ENCODE assay signal across 7 cellular contexts in the genomic region with DNA sequence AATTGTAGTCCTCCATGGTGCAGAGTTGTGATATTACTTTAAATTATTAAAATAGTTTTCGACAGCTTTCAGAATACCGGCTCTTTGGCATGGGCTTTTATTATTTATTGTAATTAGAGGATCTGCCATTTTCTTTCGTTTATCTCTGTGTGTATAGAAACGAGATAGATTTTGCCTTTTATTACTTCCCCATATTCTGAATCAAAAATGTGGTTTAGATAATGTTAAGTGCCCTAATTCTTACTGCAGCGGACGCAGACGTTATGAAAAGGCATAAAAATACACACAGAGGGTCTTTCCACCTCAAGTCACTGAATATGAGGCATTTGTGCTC. TPM values are rescaled to one million over a fixed set of nuclear protein-coding genes. Genes with fewer than 3 reads are reported as not detected.
DNase-seq lines count a peak whose midpoint lies in the region; ATAC-seq and TF ChIP-seq lines count a peak whose summit lies in the region.

No MANE protein-coding gene starts in this region.

- peaks cover 16% of the 10 kb centered on the region for H3K4me1 ChIP-seq in HEK293 (ENCODE audit: control insufficient read depth, insufficient read depth, low read length)

- peak overlapping the region; percentile 53 for H3K4me3 ChIP-seq in HEK293 (ENCODE audit: low read depth, low read length)

- no peak for ATAC-seq in stimulated activated effector memory CD8-positive, alpha-beta T cell treated with anti-CD3 and anti-CD28 coated beads, Interleukin-12 subunit alpha, Interleukin-12 subunit beta, amount 100 ng/mL, for 72 hours
- no peak for ATAC-seq in HG03442 (IDR thresholded peaks at IDR 0.05; ENCODE audit: unreplicated experiment)

- no peak for TF ChIP-seq CTCF in HEK293 (tag by site-specific recombination; IDR thresholded peaks at IDR 0.05)

- H3K9me3 Mint-ChIP-seq in activated CD4-positive, alpha-beta memory T cell treated with anti-CD3 and anti-CD28 coated beads for 36 hours, result no peaks in the 10 kb centered on the region
- no peaks in the 10 kb centered on the region for H3K9me3 Mint-ChIP-seq in stimulated activated effector memory CD8-positive, alpha-beta T cell treated with anti-CD3 and anti-CD28 coated beads, Interleukin-12 subunit alpha, Interleukin-12 subunit beta, amount 100 ng/mL, for 72 hours

- no peak for DNase-seq in activated CD4-positive, alpha-beta memory T cell treated with anti-CD3 and anti-CD28 coated beads for 36 hours
- DNase-seq in germinal center (ENCODE audit: low spot score), result peak; percentile 6
- no peak for DNase-seq in stimulated activated effector memory CD8-positive, alpha-beta T cell treated with anti-CD3 and anti-CD28 coated beads, Interleukin-12 subunit alpha, Interleukin-12 subunit beta, amount 100 ng/mL, for 72 hours (ENCODE audit: low spot score in 2 of 2)
- DNase-seq in NCI-H2029 treated with DMSO at 0.1 percent for 48 hours (lab: John Stamatoyannopoulos, UW), result no peak
- no peak for DNase-seq in DMS 273 (lab: John Stamatoyannopoulos, UW; ENCODE audit: unreplicated experiment)

- POLR2A ChIA-PET in HEK293 (lab: Yijun Ruan, JAX), result interaction anchor here (0.9 kb wide), 1 partner anchor 16 kb away, joined by 3 read pairs; no protein-coding TSS in a partner anchor
- POLR2A ChIA-PET in activated CD4-positive, alpha-beta memory T cell treated with anti-CD3 and anti-CD28 coated beads for 36 hours (lab: Charles Lee), result interaction anchor here (1.0 to 6.5 kb wide), 12 partner anchors 10 to 284 kb away, joined by 3 to 268 read pairs (median 7); no protein-coding TSS in a partner anchor

- CTCF ChIA-PET in HEK293 (lab: Yijun Ruan, JAX), result interaction anchor here (0.5 to 1.8 kb wide), 6 partner anchors 120 to 1068 kb away, joined by 3 to 6 read pairs (median 4); no protein-coding TSS in a partner anchor
- CTCF ChIA-PET in activated CD4-positive, alpha-beta memory T cell treated with anti-CD3 and anti-CD28 coated beads for 36 hours (lab: Charles Lee), result interaction anchor here (0.9 to 3.4 kb wide), 10 partner anchors 38 to 345 kb away, joined by 3 to 19 read pairs (median 6); no protein-coding TSS in a partner anchor

- H3K4me1 Mint-ChIP-seq in activated CD4-positive, alpha-beta memory T cell treated with anti-CD3 and anti-CD28 coated beads for 36 hours (ENCODE audit: low read depth), result peaks cover 35% of the 10 kb centered on the region
- H3K4me1 Mint-ChIP-seq in stimulated activated effector memory CD8-positive, alpha-beta T cell treated with anti-CD3 and anti-CD28 coated beads, Interleukin-12 subunit alpha, Interleukin-12 subunit beta, amount 100 ng/mL, for 72 hours, result peaks cover 37% of the 10 kb centered on the region

- H3K27ac Mint-ChIP-seq in activated CD4-positive, alpha-beta memory T cell treated with anti-CD3 and anti-CD28 coated beads for 36 hours, result peak overlapping the region; percentile 95
- H3K27ac Mint-ChIP-seq in stimulated activated effector memory CD8-positive, alpha-beta T cell treated with anti-CD3 and anti-CD28 coated beads, Interleukin-12 subunit alpha, Interleukin-12 subunit beta, amount 100 ng/mL, for 72 hours, result peak overlapping the region; percentile 100

- no peaks in the 10 kb centered on the region for H3K27me3 Mint-ChIP-seq in activated CD4-positive, alpha-beta memory T cell treated with anti-CD3 and anti-CD28 coated beads for 36 hours

- no peaks in the 10 kb centered on the region for H3K36me3 ChIP-seq in HEK293 (ENCODE audit: control insufficient read depth in 2 of 2, insufficient read depth in 1 of 2, low read length in 2 of 2)

- H3K4me3 Mint-ChIP-seq in activated CD4-positive, alpha-beta memory T cell treated with anti-CD3 and anti-CD28 coated beads for 36 hours, result peak overlapping the region; percentile 90
- peak overlapping the region; percentile 75 for H3K4me3 Mint-ChIP-seq in stimulated activated effector memory CD8-positive, alpha-beta T cell treated with anti-CD3 and anti-CD28 coated beads, Interleukin-12 subunit alpha, Interleukin-12 subunit beta, amount 100 ng/mL, for 72 hours

- no peaks in the 10 kb centered on the region for H3K9me3 ChIP-seq in HEK293 (ENCODE audit: control insufficient read depth, insufficient read depth, low read depth, low read length)

- H3K27ac ChIP-seq in HEK293 (ENCODE audit: extremely low read depth, low read depth, low read length), result peak overlapping the region; percentile 100

- intact Hi-C loops in activated CD4-positive, alpha-beta memory T cell treated with anti-CD3 and anti-CD28 coated beads for 36 hours (cut with micrococcal nuclease), result loop anchor here (1.0 to 5.0 kb wide), 5 partner anchors 89 to 528 kb away; no protein-coding TSS in a partner anchor

- peaks cover 15% of the 10 kb centered on the region for H3K36me3 Mint-ChIP-seq in activated CD4-positive, alpha-beta memory T cell treated with anti-CD3 and anti-CD28 coated beads for 36 hours
- H3K36me3 Mint-ChIP-seq in stimulated activated effector memory CD8-positive, alpha-beta T cell treated with anti-CD3 and anti-CD28 coated beads, Interleukin-12 subunit alpha, Interleukin-12 subunit beta, amount 100 ng/mL, for 72 hours, result peaks cover 47% of the 10 kb centered on the region

TF ChIP-seq in HEK293, 187 proteins besides CTCF, POLR2A, EP300 and RAD21:
- TF ChIP-seq EGR2 (tag by site-specific recombination; IDR thresholded peaks at IDR 0.05; ENCODE audit: low read depth) (no peak), BCL11A (tag by site-specific recombination; IDR thresholded peaks at IDR 0.05; ENCODE audit: low read depth) (no peak), REPIN1 (tag by site-specific recombination; IDR thresholded peaks at IDR 0.05; ENCODE audit: low read depth) (no peak), PRDM1 (tag by site-specific recombination; IDR thresholded peaks at IDR 0.05) (no peak), ZNF2 (tag by site-specific recombination; IDR thresholded peaks at IDR 0.05) (0 out of 2 replicates have a peak, but pooled peaks have one; percentile 6)
- TF ChIP-seq, protein P1, sequence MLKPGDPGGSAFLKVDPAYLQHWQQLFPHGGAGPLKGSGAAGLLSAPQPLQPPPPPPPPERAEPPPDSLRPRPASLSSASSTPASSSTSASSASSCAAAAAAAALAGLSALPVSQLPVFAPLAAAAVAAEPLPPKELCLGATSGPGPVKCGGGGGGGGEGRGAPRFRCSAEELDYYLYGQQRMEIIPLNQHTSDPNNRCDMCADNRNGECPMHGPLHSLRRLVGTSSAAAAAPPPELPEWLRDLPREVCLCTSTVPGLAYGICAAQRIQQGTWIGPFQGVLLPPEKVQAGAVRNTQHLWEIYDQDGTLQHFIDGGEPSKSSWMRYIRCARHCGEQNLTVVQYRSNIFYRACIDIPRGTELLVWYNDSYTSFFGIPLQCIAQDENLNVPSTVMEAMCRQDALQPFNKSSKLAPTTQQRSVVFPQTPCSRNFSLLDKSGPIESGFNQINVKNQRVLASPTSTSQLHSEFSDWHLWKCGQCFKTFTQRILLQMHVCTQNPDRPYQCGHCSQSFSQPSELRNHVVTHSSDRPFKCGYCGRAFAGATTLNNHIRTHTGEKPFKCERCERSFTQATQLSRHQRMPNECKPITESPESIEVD (tag by site-specific recombination; IDR thresholded peaks at IDR 0.05), result peak; percentile 90
- TF ChIP-seq, protein P2, sequence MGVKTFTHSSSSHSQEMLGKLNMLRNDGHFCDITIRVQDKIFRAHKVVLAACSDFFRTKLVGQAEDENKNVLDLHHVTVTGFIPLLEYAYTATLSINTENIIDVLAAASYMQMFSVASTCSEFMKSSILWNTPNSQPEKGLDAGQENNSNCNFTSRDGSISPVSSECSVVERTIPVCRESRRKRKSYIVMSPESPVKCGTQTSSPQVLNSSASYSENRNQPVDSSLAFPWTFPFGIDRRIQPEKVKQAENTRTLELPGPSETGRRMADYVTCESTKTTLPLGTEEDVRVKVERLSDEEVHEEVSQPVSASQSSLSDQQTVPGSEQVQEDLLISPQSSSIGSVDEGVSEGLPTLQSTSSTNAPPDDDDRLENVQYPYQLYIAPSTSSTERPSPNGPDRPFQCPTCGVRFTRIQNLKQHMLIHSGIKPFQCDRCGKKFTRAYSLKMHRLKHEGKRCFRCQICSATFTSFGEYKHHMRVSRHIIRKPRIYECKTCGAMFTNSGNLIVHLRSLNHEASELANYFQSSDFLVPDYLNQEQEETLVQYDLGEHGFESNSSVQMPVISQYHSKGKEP (tag by site-specific recombination; IDR thresholded peaks at IDR 0.05), result 0 out of 2 replicates have a peak, but pooled peaks have one; percentile 0

RNA-seq across cellular contexts. Expression of gene ARID5B, which starts 1.9 kb away (rescaled TPM):
- total RNA-seq in activated CD4-positive, alpha-beta memory T cell treated with anti-CD3 and anti-CD28 coated beads for 36 hours, result 10 to 100 TPM; 79.4 to 79.6 TPM
